Comparison of ENCODE assay signal across 1 cellular context in genomic region chr16:22374311-22375116, GRCh38.
TF ChIP-seq lines count a peak whose summit lies in the region.

Gene CDR2 (minus strand): TSS chr16:22374619. CDS start chr16:22374309, 310 bp downstream.

TF ChIP-seq in K562, 482 proteins besides CTCF, POLR2A, EP300 and RAD21 (continued from another document and continues in another):
- TF ChIP-seq, protein P1, sequence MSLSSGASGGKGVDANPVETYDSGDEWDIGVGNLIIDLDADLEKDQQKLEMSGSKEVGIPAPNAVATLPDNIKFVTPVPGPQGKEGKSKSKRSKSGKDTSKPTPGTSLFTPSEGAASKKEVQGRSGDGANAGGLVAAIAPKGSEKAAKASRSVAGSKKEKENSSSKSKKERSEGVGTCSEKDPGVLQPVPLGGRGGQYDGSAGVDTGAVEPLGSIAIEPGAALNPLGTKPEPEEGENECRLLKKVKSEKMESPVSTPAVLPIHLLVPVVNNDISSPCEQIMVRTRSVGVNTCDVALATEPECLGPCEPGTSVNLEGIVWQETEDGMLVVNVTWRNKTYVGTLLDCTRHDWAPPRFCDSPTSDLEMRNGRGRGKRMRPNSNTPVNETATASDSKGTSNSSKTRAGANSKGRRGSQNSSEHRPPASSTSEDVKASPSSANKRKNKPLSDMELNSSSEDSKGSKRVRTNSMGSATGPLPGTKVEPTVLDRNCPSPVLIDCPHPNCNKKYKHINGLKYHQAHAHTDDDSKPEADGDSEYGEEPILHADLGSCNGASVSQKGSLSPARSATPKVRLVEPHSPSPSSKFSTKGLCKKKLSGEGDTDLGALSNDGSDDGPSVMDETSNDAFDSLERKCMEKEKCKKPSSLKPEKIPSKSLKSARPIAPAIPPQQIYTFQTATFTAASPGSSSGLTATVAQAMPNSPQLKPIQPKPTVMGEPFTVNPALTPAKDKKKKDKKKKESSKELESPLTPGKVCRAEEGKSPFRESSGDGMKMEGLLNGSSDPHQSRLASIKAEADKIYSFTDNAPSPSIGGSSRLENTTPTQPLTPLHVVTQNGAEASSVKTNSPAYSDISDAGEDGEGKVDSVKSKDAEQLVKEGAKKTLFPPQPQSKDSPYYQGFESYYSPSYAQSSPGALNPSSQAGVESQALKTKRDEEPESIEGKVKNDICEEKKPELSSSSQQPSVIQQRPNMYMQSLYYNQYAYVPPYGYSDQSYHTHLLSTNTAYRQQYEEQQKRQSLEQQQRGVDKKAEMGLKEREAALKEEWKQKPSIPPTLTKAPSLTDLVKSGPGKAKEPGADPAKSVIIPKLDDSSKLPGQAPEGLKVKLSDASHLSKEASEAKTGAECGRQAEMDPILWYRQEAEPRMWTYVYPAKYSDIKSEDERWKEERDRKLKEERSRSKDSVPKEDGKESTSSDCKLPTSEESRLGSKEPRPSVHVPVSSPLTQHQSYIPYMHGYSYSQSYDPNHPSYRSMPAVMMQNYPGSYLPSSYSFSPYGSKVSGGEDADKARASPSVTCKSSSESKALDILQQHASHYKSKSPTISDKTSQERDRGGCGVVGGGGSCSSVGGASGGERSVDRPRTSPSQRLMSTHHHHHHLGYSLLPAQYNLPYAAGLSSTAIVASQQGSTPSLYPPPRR (CRISPR knock-in tag; IDR thresholded peaks at IDR 0.05; ENCODE audit: borderline replicate concordance), result no peak
- TF ChIP-seq ASH1L (IDR thresholded peaks at IDR 0.05; ENCODE audit: borderline replicate concordance, low read depth, partially characterized antibody) (peak; percentile 97), RBM34 (IDR thresholded peaks at IDR 0.05; ENCODE audit: borderline replicate concordance, insufficient read depth, low read length) (no peak), JUN (IDR thresholded peaks at IDR 0.05; ENCODE audit: borderline replicate concordance, low read depth, low read length) (no peak), JUN (CRISPR knock-in tag; IDR thresholded peaks at IDR 0.05; ENCODE audit: borderline replicate concordance) (no peak), ZNF318 (IDR thresholded peaks at IDR 0.05; ENCODE audit: borderline replicate concordance in 1 of 2, low read depth in 1 of 2) (no peak), ZNF384 (IDR thresholded peaks at IDR 0.05; ENCODE audit: low read depth, low read length) (no peak), ZNF695 (CRISPR knock-in tag; IDR thresholded peaks at IDR 0.05) (no peak), LARP7 (IDR thresholded peaks at IDR 0.05) (no peak), SRF (CRISPR knock-in tag; IDR thresholded peaks at IDR 0.05) (peak in 1 of 2 experiments; percentile 42; a peak in 1 of 4 replicates), FOXM1 (IDR thresholded peaks at IDR 0.05; ENCODE audit: low read depth) (peak; percentile 64; the same call in 1 of the 2 replicates), FOXM1 (CRISPR knock-in tag; IDR thresholded peaks at IDR 0.05; ENCODE audit: low read depth) (0 out of 2 replicates have a peak, but pooled peaks have one; percentile 69), ZFX (CRISPR knock-in tag; IDR thresholded peaks at IDR 0.05) (no peak), PHF20 (IDR thresholded peaks at IDR 0.05; ENCODE audit: partially characterized antibody) (no peak), MXI1 (IDR thresholded peaks at IDR 0.05; ENCODE audit: low read depth, low read length) (peak; percentile 48; the same call in 1 of the 2 replicates), ARID2 (IDR thresholded peaks at IDR 0.05) (no peak), CXXC5 (CRISPR knock-in tag; IDR thresholded peaks at IDR 0.05) (peak; percentile 84), CTBP1 (IDR thresholded peaks at IDR 0.05; ENCODE audit: borderline replicate concordance) (peak; percentile 66), SUPT5H (IDR thresholded peaks at IDR 0.05) (peak; percentile 72), MYC (IDR thresholded peaks at IDR 0.05; ENCODE audit: low read depth, low read length) (peak; percentile 67), MYC (CRISPR knock-in tag; IDR thresholded peaks at IDR 0.05; ENCODE audit: borderline replicate concordance, low read depth) (no peak), MTF1 (CRISPR knock-in tag; IDR thresholded peaks at IDR 0.05; ENCODE audit: borderline replicate concordance) (no peak; the same call in 1 of the 2 replicates), TEAD2 (tag; IDR thresholded peaks at IDR 0.05) (no peak), NR3C1 (CRISPR knock-in tag; IDR thresholded peaks at IDR 0.05) (no peak), YBX1 (IDR thresholded peaks at IDR 0.05) (no peak), SRSF3 (IDR thresholded peaks at IDR 0.05; ENCODE audit: insufficient read depth, low read length) (no peak)
- TF ChIP-seq, protein P2, sequence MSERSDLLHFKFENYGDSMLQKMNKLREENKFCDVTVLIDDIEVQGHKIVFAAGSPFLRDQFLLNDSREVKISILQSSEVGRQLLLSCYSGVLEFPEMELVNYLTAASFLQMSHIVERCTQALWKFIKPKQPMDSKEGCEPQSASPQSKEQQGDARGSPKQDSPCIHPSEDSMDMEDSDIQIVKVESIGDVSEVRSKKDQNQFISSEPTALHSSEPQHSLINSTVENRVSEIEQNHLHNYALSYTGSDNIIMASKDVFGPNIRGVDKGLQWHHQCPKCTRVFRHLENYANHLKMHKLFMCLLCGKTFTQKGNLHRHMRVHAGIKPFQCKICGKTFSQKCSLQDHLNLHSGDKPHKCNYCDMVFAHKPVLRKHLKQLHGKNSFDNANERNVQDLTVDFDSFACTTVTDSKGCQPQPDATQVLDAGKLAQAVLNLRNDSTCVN (CRISPR knock-in tag; IDR thresholded peaks at IDR 0.05), result no peak
- TF ChIP-seq, protein P3, sequence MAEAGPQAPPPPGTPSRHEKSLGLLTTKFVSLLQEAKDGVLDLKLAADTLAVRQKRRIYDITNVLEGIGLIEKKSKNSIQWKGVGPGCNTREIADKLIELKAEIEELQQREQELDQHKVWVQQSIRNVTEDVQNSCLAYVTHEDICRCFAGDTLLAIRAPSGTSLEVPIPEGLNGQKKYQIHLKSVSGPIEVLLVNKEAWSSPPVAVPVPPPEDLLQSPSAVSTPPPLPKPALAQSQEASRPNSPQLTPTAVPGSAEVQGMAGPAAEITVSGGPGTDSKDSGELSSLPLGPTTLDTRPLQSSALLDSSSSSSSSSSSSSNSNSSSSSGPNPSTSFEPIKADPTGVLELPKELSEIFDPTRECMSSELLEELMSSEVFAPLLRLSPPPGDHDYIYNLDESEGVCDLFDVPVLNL (CRISPR knock-in tag; IDR thresholded peaks at IDR 0.05; ENCODE audit: low read depth), result no peak
- TF ChIP-seq, protein P4, sequence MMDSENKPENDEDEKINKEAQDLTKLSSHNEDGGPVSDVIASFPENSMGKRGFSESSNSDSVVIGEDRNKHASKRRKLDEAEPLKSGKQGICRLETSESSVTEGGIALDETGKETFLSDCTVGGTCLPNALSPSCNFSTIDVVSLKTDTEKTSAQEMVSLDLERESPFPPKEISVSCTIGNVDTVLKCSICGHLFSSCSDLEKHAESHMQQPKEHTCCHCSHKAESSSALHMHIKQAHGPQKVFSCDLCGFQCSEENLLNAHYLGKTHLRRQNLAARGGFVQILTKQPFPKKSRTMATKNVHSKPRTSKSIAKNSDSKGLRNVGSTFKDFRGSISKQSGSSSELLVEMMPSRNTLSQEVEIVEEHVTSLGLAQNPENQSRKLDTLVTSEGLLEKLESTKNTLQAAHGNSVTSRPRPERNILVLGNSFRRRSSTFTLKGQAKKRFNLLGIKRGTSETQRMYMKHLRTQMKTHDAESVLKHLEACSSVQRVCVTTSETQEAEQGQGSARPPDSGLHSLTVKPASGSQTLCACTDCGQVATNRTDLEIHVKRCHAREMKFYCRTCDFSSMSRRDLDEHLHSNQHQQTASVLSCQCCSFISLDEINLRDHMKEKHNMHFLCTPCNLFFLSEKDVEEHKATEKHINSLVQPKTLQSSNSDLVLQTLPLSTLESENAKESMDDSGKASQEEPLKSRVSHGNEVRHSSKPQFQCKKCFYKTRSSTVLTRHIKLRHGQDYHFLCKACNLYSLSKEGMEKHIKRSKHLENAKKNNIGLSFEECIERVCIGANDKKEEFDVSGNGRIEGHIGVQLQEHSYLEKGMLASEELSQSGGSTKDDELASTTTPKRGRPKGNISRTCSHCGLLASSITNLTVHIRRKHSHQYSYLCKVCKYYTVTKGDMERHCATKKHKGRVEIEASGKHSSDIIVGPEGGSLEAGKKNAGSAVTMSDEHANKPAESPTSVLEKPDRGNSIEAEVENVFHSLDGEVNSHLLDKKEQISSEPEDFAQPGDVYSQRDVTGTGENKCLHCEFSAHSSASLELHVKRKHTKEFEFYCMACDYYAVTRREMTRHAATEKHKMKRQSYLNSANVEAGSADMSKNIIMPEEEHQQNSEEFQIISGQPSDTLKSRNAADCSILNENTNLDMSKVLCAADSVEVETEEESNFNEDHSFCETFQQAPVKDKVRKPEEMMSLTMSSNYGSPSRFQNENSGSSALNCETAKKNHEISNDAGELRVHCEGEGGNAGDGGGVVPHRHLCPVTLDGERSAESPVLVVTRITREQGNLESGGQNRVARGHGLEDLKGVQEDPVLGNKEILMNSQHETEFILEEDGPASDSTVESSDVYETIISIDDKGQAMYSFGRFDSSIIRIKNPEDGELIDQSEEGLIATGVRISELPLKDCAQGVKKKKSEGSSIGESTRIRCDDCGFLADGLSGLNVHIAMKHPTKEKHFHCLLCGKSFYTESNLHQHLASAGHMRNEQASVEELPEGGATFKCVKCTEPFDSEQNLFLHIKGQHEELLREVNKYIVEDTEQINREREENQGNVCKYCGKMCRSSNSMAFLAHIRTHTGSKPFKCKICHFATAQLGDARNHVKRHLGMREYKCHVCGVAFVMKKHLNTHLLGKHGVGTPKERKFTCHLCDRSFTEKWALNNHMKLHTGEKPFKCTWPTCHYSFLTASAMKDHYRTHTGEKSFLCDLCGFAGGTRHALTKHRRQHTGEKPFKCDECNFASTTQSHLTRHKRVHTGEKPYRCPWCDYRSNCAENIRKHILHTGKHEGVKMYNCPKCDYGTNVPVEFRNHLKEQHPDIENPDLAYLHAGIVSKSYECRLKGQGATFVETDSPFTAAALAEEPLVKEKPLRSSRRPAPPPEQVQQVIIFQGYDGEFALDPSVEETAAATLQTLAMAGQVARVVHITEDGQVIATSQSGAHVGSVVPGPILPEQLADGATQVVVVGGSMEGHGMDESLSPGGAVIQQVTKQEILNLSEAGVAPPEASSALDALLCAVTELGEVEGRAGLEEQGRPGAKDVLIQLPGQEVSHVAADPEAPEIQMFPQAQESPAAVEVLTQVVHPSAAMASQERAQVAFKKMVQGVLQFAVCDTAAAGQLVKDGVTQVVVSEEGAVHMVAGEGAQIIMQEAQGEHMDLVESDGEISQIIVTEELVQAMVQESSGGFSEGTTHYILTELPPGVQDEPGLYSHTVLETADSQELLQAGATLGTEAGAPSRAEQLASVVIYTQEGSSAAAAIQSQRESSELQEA (IDR thresholded peaks at IDR 0.05; ENCODE audit: low read depth), result no peak
- TF ChIP-seq, protein P5, sequence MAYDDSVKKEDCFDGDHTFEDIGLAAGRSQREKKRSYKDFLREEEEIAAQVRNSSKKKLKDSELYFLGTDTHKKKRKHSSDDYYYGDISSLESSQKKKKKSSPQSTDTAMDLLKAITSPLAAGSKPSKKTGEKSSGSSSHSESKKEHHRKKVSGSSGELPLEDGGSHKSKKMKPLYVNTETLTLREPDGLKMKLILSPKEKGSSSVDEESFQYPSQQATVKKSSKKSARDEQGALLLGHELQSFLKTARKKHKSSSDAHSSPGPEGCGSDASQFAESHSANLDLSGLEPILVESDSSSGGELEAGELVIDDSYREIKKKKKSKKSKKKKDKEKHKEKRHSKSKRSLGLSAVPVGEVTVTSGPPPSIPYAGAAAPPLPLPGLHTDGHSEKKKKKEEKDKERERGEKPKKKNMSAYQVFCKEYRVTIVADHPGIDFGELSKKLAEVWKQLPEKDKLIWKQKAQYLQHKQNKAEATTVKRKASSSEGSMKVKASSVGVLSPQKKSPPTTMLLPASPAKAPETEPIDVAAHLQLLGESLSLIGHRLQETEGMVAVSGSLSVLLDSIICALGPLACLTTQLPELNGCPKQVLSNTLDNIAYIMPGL (CRISPR knock-in tag; IDR thresholded peaks at IDR 0.05), result no peak
